ENCODE assay signal across 1 cellular context in genomic region chr6:43427406-43428111, GRCh38.
TF ChIP-seq lines count a peak whose summit lies in the region.

A gene with protein sequence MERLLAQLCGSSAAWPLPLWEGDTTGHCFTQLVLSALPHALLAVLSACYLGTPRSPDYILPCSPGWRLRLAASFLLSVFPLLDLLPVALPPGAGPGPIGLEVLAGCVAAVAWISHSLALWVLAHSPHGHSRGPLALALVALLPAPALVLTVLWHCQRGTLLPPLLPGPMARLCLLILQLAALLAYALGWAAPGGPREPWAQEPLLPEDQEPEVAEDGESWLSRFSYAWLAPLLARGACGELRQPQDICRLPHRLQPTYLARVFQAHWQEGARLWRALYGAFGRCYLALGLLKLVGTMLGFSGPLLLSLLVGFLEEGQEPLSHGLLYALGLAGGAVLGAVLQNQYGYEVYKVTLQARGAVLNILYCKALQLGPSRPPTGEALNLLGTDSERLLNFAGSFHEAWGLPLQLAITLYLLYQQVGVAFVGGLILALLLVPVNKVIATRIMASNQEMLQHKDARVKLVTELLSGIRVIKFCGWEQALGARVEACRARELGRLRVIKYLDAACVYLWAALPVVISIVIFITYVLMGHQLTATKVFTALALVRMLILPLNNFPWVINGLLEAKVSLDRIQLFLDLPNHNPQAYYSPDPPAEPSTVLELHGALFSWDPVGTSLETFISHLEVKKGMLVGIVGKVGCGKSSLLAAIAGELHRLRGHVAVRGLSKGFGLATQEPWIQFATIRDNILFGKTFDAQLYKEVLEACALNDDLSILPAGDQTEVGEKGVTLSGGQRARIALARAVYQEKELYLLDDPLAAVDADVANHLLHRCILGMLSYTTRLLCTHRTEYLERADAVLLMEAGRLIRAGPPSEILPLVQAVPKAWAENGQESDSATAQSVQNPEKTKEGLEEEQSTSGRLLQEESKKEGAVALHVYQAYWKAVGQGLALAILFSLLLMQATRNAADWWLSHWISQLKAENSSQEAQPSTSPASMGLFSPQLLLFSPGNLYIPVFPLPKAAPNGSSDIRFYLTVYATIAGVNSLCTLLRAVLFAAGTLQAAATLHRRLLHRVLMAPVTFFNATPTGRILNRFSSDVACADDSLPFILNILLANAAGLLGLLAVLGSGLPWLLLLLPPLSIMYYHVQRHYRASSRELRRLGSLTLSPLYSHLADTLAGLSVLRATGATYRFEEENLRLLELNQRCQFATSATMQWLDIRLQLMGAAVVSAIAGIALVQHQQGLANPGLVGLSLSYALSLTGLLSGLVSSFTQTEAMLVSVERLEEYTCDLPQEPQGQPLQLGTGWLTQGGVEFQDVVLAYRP (N-terminal part only) (plus strand): TSS chr6:43427541. CDS start chr6:43427979, 438 bp downstream.

TF ChIP-seq in HepG2, 621 proteins besides CTCF, POLR2A, EP300 and RAD21 (continued from another document and continues in another):
- TF ChIP-seq ZNF850 (CRISPR knock-in tag; conservative IDR thresholded peaks at IDR 0.05) (no peak), ZNF407 (CRISPR knock-in tag; IDR thresholded peaks at IDR 0.05; ENCODE audit: not compliant biosample characterization) (peak; percentile 38), SMAD3 (CRISPR knock-in tag; IDR thresholded peaks at IDR 0.05) (peak; percentile 85; the same call in 1 of the 2 replicates), TOE1 (CRISPR knock-in tag; IDR thresholded peaks at IDR 0.05) (no peak), MAFF (IDR thresholded peaks at IDR 0.05; ENCODE audit: low read depth, low read length) (no peak), MEIS1 (CRISPR knock-in tag; IDR thresholded peaks at IDR 0.05; ENCODE audit: borderline replicate concordance) (peak; percentile 73; the same call in 1 of the 2 replicates), ZNF432 (CRISPR knock-in tag; IDR thresholded peaks at IDR 0.05; ENCODE audit: borderline replicate concordance) (no peak), HHEX (CRISPR knock-in tag; IDR thresholded peaks at IDR 0.05) (0 out of 2 replicates have a peak, but pooled peaks have one; percentile 7), ZFAT (CRISPR knock-in tag; conservative IDR thresholded peaks at IDR 0.05) (0 out of 2 replicates have a peak, but pooled peaks have one; percentile 43), ISL2 (CRISPR knock-in tag; IDR thresholded peaks at IDR 0.05) (peak; percentile 64; the same call in 1 of the 2 replicates), FOXP1 (IDR thresholded peaks at IDR 0.05) (no peak), FOXP1 (CRISPR knock-in tag; IDR thresholded peaks at IDR 0.05) (peak; percentile 17), NFKB2 (CRISPR knock-in tag; IDR thresholded peaks at IDR 0.05; ENCODE audit: borderline replicate concordance) (peak; percentile 88), SAP130 (CRISPR knock-in tag; IDR thresholded peaks at IDR 0.05; ENCODE audit: low read depth) (peak; percentile 98), ZNF570 (CRISPR knock-in tag; IDR thresholded peaks at IDR 0.05; ENCODE audit: borderline replicate concordance) (no peak), AKAP8 (CRISPR knock-in tag; IDR thresholded peaks at IDR 0.05) (no peak), GFI1 (CRISPR knock-in tag; IDR thresholded peaks at IDR 0.05; ENCODE audit: borderline replicate concordance) (no peak), ZNF564 (CRISPR knock-in tag; IDR thresholded peaks at IDR 0.05) (no peak), ETV6 (CRISPR knock-in tag; conservative IDR thresholded peaks at IDR 0.05) (no peak), CSRNP1 (CRISPR knock-in tag; IDR thresholded peaks at IDR 0.05) (peak; percentile 65; the same call in 1 of the 2 replicates), NKX3-1 (CRISPR knock-in tag; IDR thresholded peaks at IDR 0.05) (0 out of 2 replicates have a peak, but pooled peaks have one; percentile 27), ZNF317 (CRISPR knock-in tag; IDR thresholded peaks at IDR 0.05) (peak; percentile 93), CBX1 (IDR thresholded peaks at IDR 0.05; ENCODE audit: low read depth) (peak; percentile 35), LBX2 (CRISPR knock-in tag; IDR thresholded peaks at IDR 0.05; ENCODE audit: borderline replicate concordance) (peak; percentile 20; the same call in 1 of the 2 replicates), ZNF280D (CRISPR knock-in tag; IDR thresholded peaks at IDR 0.05) (no peak), RFXAP (CRISPR knock-in tag; IDR thresholded peaks at IDR 0.05; ENCODE audit: borderline replicate concordance) (peak; percentile 92), MTA1 (CRISPR knock-in tag; IDR thresholded peaks at IDR 0.05; ENCODE audit: borderline replicate concordance) (peak; percentile 18; the same call in 1 of the 2 replicates), ZNF644 (CRISPR knock-in tag; IDR thresholded peaks at IDR 0.05; ENCODE audit: low read depth) (no peak), NCOR1 (IDR thresholded peaks at IDR 0.05; ENCODE audit: borderline replicate concordance, low read length) (peak; percentile 77; the same call in 1 of the 2 replicates), PHF5A (CRISPR knock-in tag; IDR thresholded peaks at IDR 0.05; ENCODE audit: low read depth, unreplicated experiment) (peak; percentile 21), SRSF4 (IDR thresholded peaks at IDR 0.05; ENCODE audit: low read depth, low read length, poor library complexity, severe bottlenecking) (no peak), ZNF44 (CRISPR knock-in tag; IDR thresholded peaks at IDR 0.05) (no peak), MATR3 (CRISPR knock-in tag; IDR thresholded peaks at IDR 0.05) (no peak), ZNF468 (CRISPR knock-in tag; IDR thresholded peaks at IDR 0.05) (no peak), PLRG1 (conservative IDR thresholded peaks at IDR 0.05) (no peak), ZFP37 (CRISPR knock-in tag; IDR thresholded peaks at IDR 0.05; ENCODE audit: borderline replicate concordance) (0 out of 2 replicates have a peak, but pooled peaks have one; percentile 63), ZNF776 (CRISPR knock-in tag; IDR thresholded peaks at IDR 0.05) (peak; percentile 91; the same call in 1 of the 2 replicates)
- TF ChIP-seq, protein P1, sequence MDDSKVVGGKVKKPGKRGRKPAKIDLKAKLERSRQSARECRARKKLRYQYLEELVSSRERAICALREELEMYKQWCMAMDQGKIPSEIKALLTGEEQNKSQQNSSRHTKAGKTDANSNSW (CRISPR knock-in tag; IDR thresholded peaks at IDR 0.05; ENCODE audit: borderline replicate concordance): no peak
- TF ChIP-seq, protein P2, sequence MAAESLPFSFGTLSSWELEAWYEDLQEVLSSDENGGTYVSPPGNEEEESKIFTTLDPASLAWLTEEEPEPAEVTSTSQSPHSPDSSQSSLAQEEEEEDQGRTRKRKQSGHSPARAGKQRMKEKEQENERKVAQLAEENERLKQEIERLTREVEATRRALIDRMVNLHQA (CRISPR knock-in tag; IDR thresholded peaks at IDR 0.05): 0 out of 2 replicates have a peak, but pooled peaks have one; percentile 50
- TF ChIP-seq, protein P3, sequence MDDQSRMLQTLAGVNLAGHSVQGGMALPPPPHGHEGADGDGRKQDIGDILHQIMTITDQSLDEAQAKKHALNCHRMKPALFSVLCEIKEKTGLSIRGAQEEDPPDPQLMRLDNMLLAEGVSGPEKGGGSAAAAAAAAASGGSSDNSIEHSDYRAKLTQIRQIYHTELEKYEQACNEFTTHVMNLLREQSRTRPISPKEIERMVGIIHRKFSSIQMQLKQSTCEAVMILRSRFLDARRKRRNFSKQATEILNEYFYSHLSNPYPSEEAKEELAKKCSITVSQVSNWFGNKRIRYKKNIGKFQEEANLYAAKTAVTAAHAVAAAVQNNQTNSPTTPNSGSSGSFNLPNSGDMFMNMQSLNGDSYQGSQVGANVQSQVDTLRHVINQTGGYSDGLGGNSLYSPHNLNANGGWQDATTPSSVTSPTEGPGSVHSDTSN (CRISPR knock-in tag; IDR thresholded peaks at IDR 0.05; ENCODE audit: borderline replicate concordance): no peak
- TF ChIP-seq, protein P4, sequence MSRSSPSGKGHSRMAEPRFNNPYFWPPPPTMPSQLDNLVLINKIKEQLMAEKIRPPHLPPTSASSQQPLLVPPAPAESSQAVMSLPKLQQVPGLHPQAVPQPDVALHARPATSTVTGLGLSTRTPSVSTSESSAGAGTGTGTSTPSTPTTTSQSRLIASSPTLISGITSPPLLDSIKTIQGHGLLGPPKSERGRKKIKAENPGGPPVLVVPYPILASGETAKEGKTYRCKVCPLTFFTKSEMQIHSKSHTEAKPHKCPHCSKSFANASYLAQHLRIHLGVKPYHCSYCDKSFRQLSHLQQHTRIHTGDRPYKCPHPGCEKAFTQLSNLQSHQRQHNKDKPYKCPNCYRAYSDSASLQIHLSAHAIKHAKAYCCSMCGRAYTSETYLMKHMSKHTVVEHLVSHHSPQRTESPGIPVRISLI (CRISPR knock-in tag; IDR thresholded peaks at IDR 0.05; ENCODE audit: borderline replicate concordance): peak; percentile 82
